Comparison of ENCODE assay signal across 22 cellular contexts in the genomic region with DNA sequence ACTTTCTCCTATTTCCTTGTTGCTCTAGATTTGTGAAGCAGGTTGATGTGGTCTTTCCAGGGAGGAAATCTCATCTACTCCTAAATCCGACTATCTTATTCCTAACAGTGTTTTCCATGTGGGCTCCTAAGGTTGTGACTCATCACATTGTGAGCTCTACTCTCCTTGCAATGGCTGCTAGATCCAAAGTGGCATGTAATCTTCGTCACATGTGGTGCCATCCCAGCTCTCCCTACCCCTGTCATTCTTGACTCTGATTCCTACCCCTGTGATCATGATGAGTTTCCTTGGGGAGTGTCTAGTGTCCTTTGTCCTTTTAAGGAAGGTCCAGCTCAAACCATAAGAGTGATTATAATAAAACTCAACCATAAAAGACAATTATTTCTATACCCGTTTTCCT. TPM values are rescaled to one million over a fixed set of nuclear protein-coding genes. Genes with fewer than 3 reads are reported as not detected.
DNase-seq lines count a peak whose midpoint lies in the region; ATAC-seq and TF ChIP-seq lines count a peak whose summit lies in the region.
"Had no signal": no experiment of that assay in that cellular context is flagged by ENCODE, and none has a peak within 500 bp of the region (broad histone marks: within the 10 kb centered on the region; RNA-seq: fewer than 3 reads in every experiment).

No MANE protein-coding gene starts in this region.

- no peaks in the 10 kb centered on the region for H3F3A ChIP-seq in GM23338 (replicated peaks; ENCODE audit: low read depth)

- peaks cover 17% of the 10 kb centered on the region; the same call in 1 of the 2 replicates for H3K4me1 ChIP-seq in GM23338 (ENCODE audit: insufficient read depth)

- H3K79me2 ChIP-seq in GM23338 (replicated peaks; ENCODE audit: insufficient read depth): no peaks in the 10 kb centered on the region

- DNase-seq in GM23338 (ENCODE audit: low spot score) (no peak), RPMI7951 (ENCODE audit: low read depth) (peak; percentile 59), fibroblast of peridontal ligament (ENCODE audit: extremely low read depth) (peak; percentile 4), putamen (ENCODE audit: low spot score) (peak; percentile 55), UCSD-AML1 (lab: John Stamatoyannopoulos, UW; ENCODE audit: unreplicated experiment) (no peak), NCI-H345 treated with DMSO at 0.1 percent for 48 hours (lab: John Stamatoyannopoulos, UW; ENCODE audit: unreplicated experiment) (no peak)
- DNase-seq: C1 segment of cervical spinal cord; DMS 273 treated with DMSO at 0.1 percent for 48 hours; naive B cell; NCI-H2029 treated with DMSO at 0.1 percent for 48 hours; NCI-H524; SHP77 treated with DMSO at 0.1 percent for 48 hours; stimulated activated CD8-positive, alpha-beta memory T cell treated with anti-CD3 and anti-CD28 coated beads, Interleukin-4, amount 100 ng/mL, for 48 hours; substantia nigra had no signal

- peaks cover 15% of the 10 kb centered on the region for H3K36me3 Mint-ChIP-seq in GM23338 (ENCODE audit: low read depth)
- H3K36me3 Mint-ChIP-seq: activated naive CD4-positive, alpha-beta T cell treated with anti-CD3 and anti-CD28 coated beads, Interleukin-2, amount 50 U/mL, for 72 hours; naive B cell had no signal

- peak overlapping the region; percentile 78; the same call in 1 of the 2 replicates for H2AFZ ChIP-seq in GM23338

- peak overlapping the region; percentile 68 for H3K27ac Mint-ChIP-seq in GM23338
- H3K27ac Mint-ChIP-seq: activated naive CD4-positive, alpha-beta T cell treated with anti-CD3 and anti-CD28 coated beads, Interleukin-2, amount 50 U/mL, for 72 hours had no signal

- no peaks in the 10 kb centered on the region for H3K27me3 ChIP-seq in GM23338 (ENCODE audit: insufficient read depth)

- no peak for TF ChIP-seq CTCF in GM23338 (conservative IDR thresholded peaks at IDR 0.05; ENCODE audit: low read depth in 2 of 2)

- H3K9me2 ChIP-seq in GM23338 (ENCODE audit: insufficient read depth): no peaks in the 10 kb centered on the region

- peaks cover 16% of the 10 kb centered on the region for H3K4me1 Mint-ChIP-seq in GM23338
- H3K4me1 Mint-ChIP-seq: naive B cell had no signal

- H3K4me3 Mint-ChIP-seq in GM23338: no peak overlapping the region
- H3K4me3 Mint-ChIP-seq: naive B cell had no signal

- peaks cover 5% of the 10 kb centered on the region for H3K9me3 Mint-ChIP-seq in GM23338

- ATAC-seq in GM23338 (no peak), HG03342 (IDR thresholded peaks at IDR 0.05; ENCODE audit: unreplicated experiment) (no peak)
- ATAC-seq: activated naive CD4-positive, alpha-beta T cell treated with anti-CD3 and anti-CD28 coated beads, Interleukin-2, amount 50 U/mL, for 72 hours; K562 had no signal

- no peak overlapping the region for H3K4me3 ChIP-seq in GM23338
- H3K4me3 ChIP-seq: K562, lung, smooth muscle cell had no signal

- H3K27me3 Mint-ChIP-seq in GM23338 (ENCODE audit: insufficient read depth, low read depth, poor library complexity): peaks cover 2% of the 10 kb centered on the region
- H3K27me3 Mint-ChIP-seq: naive B cell had no signal

- no peak overlapping the region for H3K27ac ChIP-seq in GM23338 (ENCODE audit: low read depth)
- H3K27ac ChIP-seq: HL-60 had no signal

- no peak overlapping the region for H3K4me2 ChIP-seq in GM23338
- H3K4me2 ChIP-seq: smooth muscle cell had no signal

- H4K20me1 ChIP-seq in GM23338 (replicated peaks; ENCODE audit: insufficient read depth): no peaks in the 10 kb centered on the region

- no peaks in the 10 kb centered on the region for H3K36me3 ChIP-seq in GM23338 (ENCODE audit: insufficient read depth)

TF ChIP-seq in GM23338, 12 proteins besides CTCF, POLR2A, EP300 and RAD21 (continues in another document):
- no peak for TF ChIP-seq EZH2 (IDR thresholded peaks at IDR 0.05; ENCODE audit: low read depth, unreplicated experiment)
- TF ChIP-seq, protein P1, sequence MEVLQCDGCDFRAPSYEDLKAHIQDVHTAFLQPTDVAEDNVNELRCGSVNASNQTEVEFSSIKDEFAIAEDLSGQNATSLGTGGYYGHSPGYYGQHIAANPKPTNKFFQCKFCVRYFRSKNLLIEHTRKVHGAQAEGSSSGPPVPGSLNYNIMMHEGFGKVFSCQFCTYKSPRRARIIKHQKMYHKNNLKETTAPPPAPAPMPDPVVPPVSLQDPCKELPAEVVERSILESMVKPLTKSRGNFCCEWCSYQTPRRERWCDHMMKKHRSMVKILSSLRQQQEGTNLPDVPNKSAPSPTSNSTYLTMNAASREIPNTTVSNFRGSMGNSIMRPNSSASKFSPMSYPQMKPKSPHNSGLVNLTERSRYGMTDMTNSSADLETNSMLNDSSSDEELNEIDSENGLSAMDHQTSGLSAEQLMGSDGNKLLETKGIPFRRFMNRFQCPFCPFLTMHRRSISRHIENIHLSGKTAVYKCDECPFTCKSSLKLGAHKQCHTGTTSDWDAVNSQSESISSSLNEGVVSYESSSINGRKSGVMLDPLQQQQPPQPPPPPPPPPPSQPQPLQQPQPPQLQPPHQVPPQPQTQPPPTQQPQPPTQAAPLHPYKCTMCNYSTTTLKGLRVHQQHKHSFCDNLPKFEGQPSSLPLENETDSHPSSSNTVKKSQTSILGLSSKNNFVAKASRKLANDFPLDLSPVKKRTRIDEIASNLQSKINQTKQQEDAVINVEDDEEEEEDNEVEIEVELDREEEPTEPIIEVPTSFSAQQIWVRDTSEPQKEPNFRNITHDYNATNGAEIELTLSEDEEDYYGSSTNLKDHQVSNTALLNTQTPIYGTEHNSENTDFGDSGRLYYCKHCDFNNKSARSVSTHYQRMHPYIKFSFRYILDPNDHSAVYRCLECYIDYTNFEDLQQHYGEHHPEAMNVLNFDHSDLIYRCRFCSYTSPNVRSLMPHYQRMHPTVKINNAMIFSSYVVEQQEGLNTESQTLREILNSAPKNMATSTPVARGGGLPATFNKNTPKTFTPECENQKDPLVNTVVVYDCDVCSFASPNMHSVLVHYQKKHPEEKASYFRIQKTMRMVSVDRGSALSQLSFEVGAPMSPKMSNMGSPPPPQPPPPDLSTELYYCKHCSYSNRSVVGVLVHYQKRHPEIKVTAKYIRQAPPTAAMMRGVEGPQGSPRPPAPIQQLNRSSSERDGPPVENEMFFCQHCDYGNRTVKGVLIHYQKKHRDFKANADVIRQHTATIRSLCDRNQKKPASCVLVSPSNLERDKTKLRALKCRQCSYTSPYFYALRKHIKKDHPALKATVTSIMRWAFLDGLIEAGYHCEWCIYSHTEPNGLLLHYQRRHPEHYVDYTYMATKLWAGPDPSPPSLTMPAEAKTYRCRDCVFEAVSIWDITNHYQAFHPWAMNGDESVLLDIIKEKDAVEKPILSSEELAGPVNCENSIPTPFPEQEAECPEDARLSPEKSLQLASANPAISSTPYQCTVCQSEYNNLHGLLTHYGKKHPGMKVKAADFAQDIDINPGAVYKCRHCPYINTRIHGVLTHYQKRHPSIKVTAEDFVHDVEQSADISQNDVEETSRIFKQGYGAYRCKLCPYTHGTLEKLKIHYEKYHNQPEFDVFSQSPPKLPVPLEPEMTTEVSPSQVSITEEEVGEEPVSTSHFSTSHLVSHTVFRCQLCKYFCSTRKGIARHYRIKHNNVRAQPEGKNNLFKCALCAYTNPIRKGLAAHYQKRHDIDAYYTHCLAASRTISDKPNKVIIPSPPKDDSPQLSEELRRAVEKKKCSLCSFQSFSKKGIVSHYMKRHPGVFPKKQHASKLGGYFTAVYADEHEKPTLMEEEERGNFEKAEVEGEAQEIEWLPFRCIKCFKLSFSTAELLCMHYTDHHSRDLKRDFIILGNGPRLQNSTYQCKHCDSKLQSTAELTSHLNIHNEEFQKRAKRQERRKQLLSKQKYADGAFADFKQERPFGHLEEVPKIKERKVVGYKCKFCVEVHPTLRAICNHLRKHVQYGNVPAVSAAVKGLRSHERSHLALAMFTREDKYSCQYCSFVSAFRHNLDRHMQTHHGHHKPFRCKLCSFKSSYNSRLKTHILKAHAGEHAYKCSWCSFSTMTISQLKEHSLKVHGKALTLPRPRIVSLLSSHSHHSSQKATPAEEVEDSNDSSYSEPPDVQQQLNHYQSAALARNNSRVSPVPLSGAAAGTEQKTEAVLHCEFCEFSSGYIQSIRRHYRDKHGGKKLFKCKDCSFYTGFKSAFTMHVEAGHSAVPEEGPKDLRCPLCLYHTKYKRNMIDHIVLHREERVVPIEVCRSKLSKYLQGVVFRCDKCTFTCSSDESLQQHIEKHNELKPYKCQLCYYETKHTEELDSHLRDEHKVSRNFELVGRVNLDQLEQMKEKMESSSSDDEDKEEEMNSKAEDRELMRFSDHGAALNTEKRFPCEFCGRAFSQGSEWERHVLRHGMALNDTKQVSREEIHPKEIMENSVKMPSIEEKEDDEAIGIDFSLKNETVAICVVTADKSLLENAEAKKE (CRISPR knock-in tag; IDR thresholded peaks at IDR 0.05): no peak
- no peak for TF ChIP-seq ZNF331 (CRISPR knock-in tag; IDR thresholded peaks at IDR 0.05; ENCODE audit: low read depth)
- no peak for TF ChIP-seq STAT1 (IDR thresholded peaks at IDR 0.05; ENCODE audit: unreplicated experiment)
- no peak for TF ChIP-seq EZH2phosphoT487 (IDR thresholded peaks at IDR 0.05; ENCODE audit: unreplicated experiment)
- TF ChIP-seq, protein P2, sequence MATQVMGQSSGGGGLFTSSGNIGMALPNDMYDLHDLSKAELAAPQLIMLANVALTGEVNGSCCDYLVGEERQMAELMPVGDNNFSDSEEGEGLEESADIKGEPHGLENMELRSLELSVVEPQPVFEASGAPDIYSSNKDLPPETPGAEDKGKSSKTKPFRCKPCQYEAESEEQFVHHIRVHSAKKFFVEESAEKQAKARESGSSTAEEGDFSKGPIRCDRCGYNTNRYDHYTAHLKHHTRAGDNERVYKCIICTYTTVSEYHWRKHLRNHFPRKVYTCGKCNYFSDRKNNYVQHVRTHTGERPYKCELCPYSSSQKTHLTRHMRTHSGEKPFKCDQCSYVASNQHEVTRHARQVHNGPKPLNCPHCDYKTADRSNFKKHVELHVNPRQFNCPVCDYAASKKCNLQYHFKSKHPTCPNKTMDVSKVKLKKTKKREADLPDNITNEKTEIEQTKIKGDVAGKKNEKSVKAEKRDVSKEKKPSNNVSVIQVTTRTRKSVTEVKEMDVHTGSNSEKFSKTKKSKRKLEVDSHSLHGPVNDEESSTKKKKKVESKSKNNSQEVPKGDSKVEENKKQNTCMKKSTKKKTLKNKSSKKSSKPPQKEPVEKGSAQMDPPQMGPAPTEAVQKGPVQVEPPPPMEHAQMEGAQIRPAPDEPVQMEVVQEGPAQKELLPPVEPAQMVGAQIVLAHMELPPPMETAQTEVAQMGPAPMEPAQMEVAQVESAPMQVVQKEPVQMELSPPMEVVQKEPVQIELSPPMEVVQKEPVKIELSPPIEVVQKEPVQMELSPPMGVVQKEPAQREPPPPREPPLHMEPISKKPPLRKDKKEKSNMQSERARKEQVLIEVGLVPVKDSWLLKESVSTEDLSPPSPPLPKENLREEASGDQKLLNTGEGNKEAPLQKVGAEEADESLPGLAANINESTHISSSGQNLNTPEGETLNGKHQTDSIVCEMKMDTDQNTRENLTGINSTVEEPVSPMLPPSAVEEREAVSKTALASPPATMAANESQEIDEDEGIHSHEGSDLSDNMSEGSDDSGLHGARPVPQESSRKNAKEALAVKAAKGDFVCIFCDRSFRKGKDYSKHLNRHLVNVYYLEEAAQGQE (IDR thresholded peaks at IDR 0.05; ENCODE audit: unreplicated experiment): no peak

RNA-seq across cellular contexts. Expression of a gene that starts 47.3 kb away (rescaled TPM):
- 181 and 200 TPM in 2 replicates for total RNA-seq in GM23338 (2014; rRNA removed; shearing (Covaris generic))
- polyA plus RNA-seq in GM23338 (2016; fragmentation: Nextera tagmentation; extraction: Ambion mirVana): 75.3 and 94.6 TPM in 2 replicates
- total RNA-seq in RPMI7951 (2014; rRNA removed; shearing (Covaris generic)): 83.9 and 87.0 TPM in 2 replicates
- total RNA-seq: activated CD8-positive, alpha-beta memory T cell treated with anti-CD3 and anti-CD28 coated beads for 36 hours; activated naive CD4-positive, alpha-beta T cell treated with anti-CD3 and anti-CD28 coated beads, Interleukin-2, amount 50 U/mL, for 72 hours; T-helper 2 cell treated with Interferon-gamma antibody and Interleukin-4, amounts not matched to agents 100 ng/mL and 5 ng/mL, for 36 hours had no signal

Comparison
In these comparisons a context has a peak if more than half of its experiments do, and no peak if none do; other contexts are left out.
1. DNase-seq: peak in RPMI7951 (single experiment), fibroblast of peridontal ligament (single experiment) and putamen (single experiment); none in GM23338 (single experiment), UCSD-AML1 (single experiment) and NCI-H345 treated with DMSO at 0.1 percent for 48 hours (single experiment).